In genomic region chr2:42050350-42051167, GRCh38 we compare ENCODE assay signal across 12 cellular contexts. TPM values are rescaled to one million over a fixed set of nuclear protein-coding genes. Genes with fewer than 3 reads are reported as not detected.
DNase-seq lines count a peak whose midpoint lies in the region; ATAC-seq and TF ChIP-seq lines count a peak whose summit lies in the region.
"Had no signal": no experiment of that assay in that cellular context is flagged by ENCODE, and none has a peak within 500 bp of the region (broad histone marks: within the 10 kb centered on the region; RNA-seq: fewer than 3 reads in every experiment).

No MANE protein-coding gene starts in this region.

- no peak for ATAC-seq in SK-N-SH treated with all-trans-retinoic acid at 6 μM for 48 hours
- ATAC-seq in upper lobe of left lung (ENCODE audit: low FRiP score in 2 of 2) = no peak

- H3K9me3 ChIP-seq in SK-N-SH = no peaks in the 10 kb centered on the region
- H3K9me3 ChIP-seq in muscle layer of colon (ENCODE audit: low read length) = no peaks in the 10 kb centered on the region
- H3K9me3 ChIP-seq in upper lobe of left lung = no peaks in the 10 kb centered on the region
- H3K9me3 ChIP-seq: neutrophil had no signal

- peaks cover 0 to 51% of the 10 kb centered on the region in 2 experiments; a peak in 2 of 4 replicates for H3K4me1 ChIP-seq in SK-N-SH (ENCODE audit: control insufficient read depth in 1 of 2, insufficient read depth in 2 of 2, low read depth in 1 of 2, low read length in 1 of 2)
- H3K4me1 ChIP-seq in muscle layer of colon (ENCODE audit: insufficient read depth, low read length) = peaks cover 54% of the 10 kb centered on the region
- H3K4me1 ChIP-seq in upper lobe of left lung = peaks cover 26 to 32% (median 29%) of the 10 kb centered on the region in 4 donors

- H4K20me1 ChIP-seq in SK-N-SH (ENCODE audit: insufficient read depth) = no peaks in the 10 kb centered on the region

- 86% methylated on average over 8 of the region's 8 CpGs for WGBS in SK-N-SH (ENCODE audit: low lambda C conversion rate)
- WGBS in upper lobe of left lung, 2 donors = 68 to 75% methylated on average over 8 of the region's 8 CpGs

- H3K4me2 ChIP-seq in SK-N-SH = peak overlapping the region; percentile 27; the same call in 1 of the 2 replicates

- no peaks in the 10 kb centered on the region for H3K79me2 ChIP-seq in SK-N-SH (ENCODE audit: insufficient read depth)

- no peak overlapping the region for H2AFZ ChIP-seq in SK-N-SH (ENCODE audit: low read depth)

- no peak for DNase-seq in SK-N-SH
- no peak for DNase-seq in epithelial cell of proximal tubule (ENCODE audit: low read depth)
- no peak for DNase-seq in upper lobe of left lung
- DNase-seq in GM20000 (ENCODE audit: low spot score) = no peak
- DNase-seq in CD1c-positive myeloid dendritic cell (ENCODE audit: extremely low spot score) = no peak
- no peak for DNase-seq in NCI-H2171 (lab: John Stamatoyannopoulos, UW)
- DNase-seq: activated CD4-positive, alpha-beta T cell treated with anti-CD3 and anti-CD28 coated beads, Interleukin-2, amount 10 ng/mL, durations not matched to agents 24 days and 14 days; activated naive CD8-positive, alpha-beta T cell treated with anti-CD3 and anti-CD28 coated beads for 36 hours had no signal

- CTCF ChIA-PET in SK-N-SH (lab: Yijun Ruan, JAX) = interaction anchor here (0.5 to 11.2 kb wide), 5 partner anchors 25 to 197 kb away, joined by 4 to 193 read pairs (median 52); no protein-coding TSS in a partner anchor

- no peak for TF ChIP-seq POLR2A in upper lobe of left lung (IDR thresholded peaks at IDR 0.05)

- no peak for TF ChIP-seq RAD21 in SK-N-SH (IDR thresholded peaks at IDR 0.05; ENCODE audit: low read length)

- no peaks in the 10 kb centered on the region for H3K9me2 ChIP-seq in SK-N-SH

- H3K27me3 ChIP-seq in SK-N-SH (ENCODE audit: insufficient read depth) = 0 out of 2 replicates have a peak, but pooled peaks cover 5% of the 10 kb centered on the region
- H3K27me3 ChIP-seq in muscle layer of colon (ENCODE audit: control insufficient read depth in 1 of 2, insufficient read depth in 2 of 2, low read length in 2 of 2) = no peaks in the 10 kb centered on the region
- peaks cover 0 to 16% (median 4%) of the 10 kb centered on the region in 4 donors for H3K27me3 ChIP-seq in upper lobe of left lung

- no peak for TF ChIP-seq CTCF in SK-N-SH (IDR thresholded peaks at IDR 0.05)
- TF ChIP-seq CTCF in epithelial cell of proximal tubule (conservative IDR thresholded peaks at IDR 0.05; ENCODE audit: low read depth, low read length) = no peak
- TF ChIP-seq CTCF in upper lobe of left lung (IDR thresholded peaks at IDR 0.05) = no peak
- TF ChIP-seq CTCF in GM20000 (IDR thresholded peaks at IDR 0.05; ENCODE audit: extremely low read depth, missing control alignments) = no peak

- TF ChIP-seq EP300 in SK-N-SH (IDR thresholded peaks at IDR 0.05; ENCODE audit: borderline replicate concordance in 1 of 2, low read depth in 1 of 2, low read length in 1 of 2) (no peak), upper lobe of left lung (IDR thresholded peaks at IDR 0.05) (no peak)

- no peaks in the 10 kb centered on the region for H3F3A ChIP-seq in SK-N-SH (replicated peaks; ENCODE audit: insufficient read depth)

- no peak overlapping the region for H3K9ac ChIP-seq in SK-N-SH
- H3K9ac ChIP-seq in muscle layer of colon (ENCODE audit: low read length) = peak overlapping the region; percentile 82

- no peak overlapping the region; a peak in 1 of 4 replicates for H3K4me3 ChIP-seq in SK-N-SH (ENCODE audit: low read depth in 2 of 2, low read length in 1 of 2)
- H3K4me3 ChIP-seq in epithelial cell of proximal tubule (ENCODE audit: low read depth, low read length) = peak overlapping the region; percentile 70
- H3K4me3 ChIP-seq in muscle layer of colon (ENCODE audit: low read depth in 1 of 2, low read length in 2 of 2) = peak overlapping the region; percentile 77 to 90
- peak overlapping the region in 3 of 4 donors; percentile 59 to 73 (median 59) for H3K4me3 ChIP-seq in upper lobe of left lung

- POLR2A ChIA-PET in SK-N-SH (lab: Yijun Ruan, JAX) = interaction anchor here (1.2 kb wide), 1 partner anchor 21 kb away, joined by 3 read pairs; no protein-coding TSS in a partner anchor

- H3K27ac ChIP-seq in SK-N-SH (ENCODE audit: low read depth in 2 of 2, low read length in 1 of 2) (no peak overlapping the region; a peak in 1 of 4 replicates), muscle layer of colon (ENCODE audit: low read depth, low read length) (peak overlapping the region; percentile 94), upper lobe of left lung (peak overlapping the region; percentile 80 to 89 (median 84))
- H3K27ac ChIP-seq: 22Rv1, neutrophil had no signal

- H3K36me3 ChIP-seq in SK-N-SH (replicated peaks in 1 of 2; ENCODE audit: control insufficient read depth in 1 of 2, insufficient read depth in 2 of 2, low read length in 1 of 2) (peaks cover 0 to 9% of the 10 kb centered on the region in 2 experiments), muscle layer of colon (ENCODE audit: insufficient read depth, low read length) (peaks cover 9% of the 10 kb centered on the region), upper lobe of left lung (peaks cover 0 to 7% (median 3%) of the 10 kb centered on the region in 4 donors)
- H3K36me3 ChIP-seq: neutrophil had no signal

TF ChIP-seq in SK-N-SH, 30 proteins besides CTCF, POLR2A, EP300 and RAD21 (continues in another document):
- TF ChIP-seq FOXM1 (IDR thresholded peaks at IDR 0.05; ENCODE audit: low read depth) (no peak), TCF12 (IDR thresholded peaks at IDR 0.05) (no peak), EZH2phosphoT487 (IDR thresholded peaks at IDR 0.05; ENCODE audit: borderline replicate concordance, low read depth) (no peak), TAF1 (IDR thresholded peaks at IDR 0.05; ENCODE audit: borderline replicate concordance, low read depth, low read length) (no peak), MEF2A (IDR thresholded peaks at IDR 0.05; ENCODE audit: borderline replicate concordance, low read depth) (no peak)
- TF ChIP-seq, protein P1, sequence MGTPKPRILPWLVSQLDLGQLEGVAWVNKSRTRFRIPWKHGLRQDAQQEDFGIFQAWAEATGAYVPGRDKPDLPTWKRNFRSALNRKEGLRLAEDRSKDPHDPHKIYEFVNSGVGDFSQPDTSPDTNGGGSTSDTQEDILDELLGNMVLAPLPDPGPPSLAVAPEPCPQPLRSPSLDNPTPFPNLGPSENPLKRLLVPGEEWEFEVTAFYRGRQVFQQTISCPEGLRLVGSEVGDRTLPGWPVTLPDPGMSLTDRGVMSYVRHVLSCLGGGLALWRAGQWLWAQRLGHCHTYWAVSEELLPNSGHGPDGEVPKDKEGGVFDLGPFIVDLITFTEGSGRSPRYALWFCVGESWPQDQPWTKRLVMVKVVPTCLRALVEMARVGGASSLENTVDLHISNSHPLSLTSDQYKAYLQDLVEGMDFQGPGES (IDR thresholded peaks at IDR 0.05; ENCODE audit: low read depth, low read length) = no peak
- TF ChIP-seq, protein P2, sequence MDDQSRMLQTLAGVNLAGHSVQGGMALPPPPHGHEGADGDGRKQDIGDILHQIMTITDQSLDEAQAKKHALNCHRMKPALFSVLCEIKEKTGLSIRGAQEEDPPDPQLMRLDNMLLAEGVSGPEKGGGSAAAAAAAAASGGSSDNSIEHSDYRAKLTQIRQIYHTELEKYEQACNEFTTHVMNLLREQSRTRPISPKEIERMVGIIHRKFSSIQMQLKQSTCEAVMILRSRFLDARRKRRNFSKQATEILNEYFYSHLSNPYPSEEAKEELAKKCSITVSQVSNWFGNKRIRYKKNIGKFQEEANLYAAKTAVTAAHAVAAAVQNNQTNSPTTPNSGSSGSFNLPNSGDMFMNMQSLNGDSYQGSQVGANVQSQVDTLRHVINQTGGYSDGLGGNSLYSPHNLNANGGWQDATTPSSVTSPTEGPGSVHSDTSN (IDR thresholded peaks at IDR 0.05) = no peak

TF ChIP-seq in SK-N-SH treated with all-trans-retinoic acid at 6 μM for 48 hours, 23 proteins besides CTCF, POLR2A, EP300 and RAD21 (continues in another document):
- TF ChIP-seq, protein P3, sequence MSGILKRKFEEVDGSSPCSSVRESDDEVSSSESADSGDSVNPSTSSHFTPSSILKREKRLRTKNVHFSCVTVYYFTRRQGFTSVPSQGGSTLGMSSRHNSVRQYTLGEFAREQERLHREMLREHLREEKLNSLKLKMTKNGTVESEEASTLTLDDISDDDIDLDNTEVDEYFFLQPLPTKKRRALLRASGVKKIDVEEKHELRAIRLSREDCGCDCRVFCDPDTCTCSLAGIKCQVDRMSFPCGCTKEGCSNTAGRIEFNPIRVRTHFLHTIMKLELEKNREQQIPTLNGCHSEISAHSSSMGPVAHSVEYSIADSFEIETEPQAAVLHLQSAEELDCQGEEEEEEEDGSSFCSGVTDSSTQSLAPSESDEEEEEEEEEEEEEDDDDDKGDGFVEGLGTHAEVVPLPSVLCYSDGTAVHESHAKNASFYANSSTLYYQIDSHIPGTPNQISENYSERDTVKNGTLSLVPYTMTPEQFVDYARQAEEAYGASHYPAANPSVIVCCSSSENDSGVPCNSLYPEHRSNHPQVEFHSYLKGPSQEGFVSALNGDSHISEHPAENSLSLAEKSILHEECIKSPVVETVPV (CRISPR knock-in tag; IDR thresholded peaks at IDR 0.05) = no peak
- no peak for TF ChIP-seq OSR1 (CRISPR knock-in tag; IDR thresholded peaks at IDR 0.05)
- TF ChIP-seq BACH2 (CRISPR knock-in tag; IDR thresholded peaks at IDR 0.05; ENCODE audit: borderline replicate concordance) = no peak
- TF ChIP-seq ZNF70 (CRISPR knock-in tag; IDR thresholded peaks at IDR 0.05) = no peak
- no peak for TF ChIP-seq ZC3H10 (CRISPR knock-in tag; IDR thresholded peaks at IDR 0.05)
- TF ChIP-seq PPARA (CRISPR knock-in tag; IDR thresholded peaks at IDR 0.05; ENCODE audit: borderline replicate concordance) = no peak
- no peak for TF ChIP-seq ESRRG (CRISPR knock-in tag; IDR thresholded peaks at IDR 0.05)
- TF ChIP-seq ZFP3 (CRISPR knock-in tag; IDR thresholded peaks at IDR 0.05) = no peak

RNA-seq across cellular contexts. Expression of gene PKDCC, which starts 2.7 kb away (rescaled TPM):
- 16.0 and 19.5 TPM in 2 replicates for polyA plus RNA-seq in SK-N-SH (2012; rRNA removed)
- 6.9 and 10.5 TPM in 2 replicates for polyA plus RNA-seq in SK-N-SH (2012; cell fraction: cytosol; rRNA removed)
- 57.7 and 96.1 TPM in 2 replicates for polyA plus RNA-seq in SK-N-SH (2012; cell fraction: nucleus; rRNA removed)
- 20.5 and 51.1 TPM in 2 replicates for total RNA-seq in epithelial cell of proximal tubule
- total RNA-seq in upper lobe of left lung = 100 to 1,000 TPM in 3 of 6 donors, 10 to 100 TPM in 3; 65.0 to 156 (median 95.9) TPM
- total RNA-seq: activated CD4-positive, alpha-beta T cell treated with anti-CD3 and anti-CD28 coated beads, Interleukin-2, amount 10 ng/mL, durations not matched to agents 24 days and 14 days; activated naive CD8-positive, alpha-beta T cell treated with anti-CD3 and anti-CD28 coated beads for 36 hours had no signal

Comparison
In these comparisons a context has a peak if more than half of its experiments do, and no peak if none do; other contexts are left out.
1. H3K27ac ChIP-seq: peak in muscle layer of colon (single experiment) and upper lobe of left lung (4 of 4); none in SK-N-SH (0 of 2).
2. H3K4me3 ChIP-seq: peak in epithelial cell of proximal tubule (single experiment), muscle layer of colon (2 of 2) and upper lobe of left lung (3 of 4); none in SK-N-SH (0 of 2).